9 cellular contexts compared by ENCODE assay signal in genomic region chr7:48154792-48155413, GRCh38. TPM values are rescaled to one million over a fixed set of nuclear protein-coding genes. Genes with fewer than 3 reads are reported as not detected.
DNase-seq lines count a peak whose midpoint lies in the region; ATAC-seq, FAIRE-seq and TF ChIP-seq lines count a peak whose summit lies in the region.
"Had no signal": no experiment of that assay in that cellular context is flagged by ENCODE, and none has a peak within 500 bp of the region (broad histone marks: within the 10 kb centered on the region; RNA-seq: fewer than 3 reads in every experiment).

No MANE protein-coding gene starts in this region.

- H3K4me3 ChIP-seq in OCI-LY1 (ENCODE audit: low read depth, low read length, poor library complexity, severe bottlenecking) = no peak overlapping the region
- H3K4me3 ChIP-seq in astrocyte (ENCODE audit: insufficient read depth, low read depth, low read length) = no peak overlapping the region
- H3K4me3 ChIP-seq in right lobe of liver = no peak overlapping the region

- 62% methylated on average over 7 of the region's 8 CpGs for WGBS in right lobe of liver (ENCODE audit: insufficient coverage, low coverage, low lambda C conversion rate, missing lambda C conversion rate)

- no peak overlapping the region for H3K4me2 ChIP-seq in OCI-LY1 (ENCODE audit: low read length)
- H3K4me2 ChIP-seq in astrocyte (ENCODE audit: low read length) = no peak overlapping the region

- H3K36me3 ChIP-seq in OCI-LY1 (ENCODE audit: insufficient read depth, low read length) (no peaks in the 10 kb centered on the region), astrocyte (ENCODE audit: insufficient read depth, low read length) (no peaks in the 10 kb centered on the region), right lobe of liver (no peaks in the 10 kb centered on the region)

- peak; percentile 41 for FAIRE-seq in astrocyte (lab: Jason Lieb, UNC)

- no peaks in the 10 kb centered on the region for H3K36me3 Mint-ChIP-seq in astrocyte (ENCODE audit: low read depth, unreplicated experiment)
- H3K36me3 Mint-ChIP-seq: activated naive CD8-positive, alpha-beta T cell had no signal

- H3K4me1 ChIP-seq in OCI-LY1 (ENCODE audit: insufficient read depth, low read length, severe bottlenecking) (no peaks in the 10 kb centered on the region), astrocyte (ENCODE audit: insufficient read depth, low read length) (peaks cover 10% of the 10 kb centered on the region), right lobe of liver (peaks cover 0 to 7% (median 3%) of the 10 kb centered on the region in 4 donors)

- no peaks in the 10 kb centered on the region for H3F3A ChIP-seq in OCI-LY1 (ENCODE audit: insufficient read depth, low read length)

- intact Hi-C loops in right lobe of liver (cut with DNase I) = no loop called here

- H3K27me3 Mint-ChIP-seq in astrocyte (ENCODE audit: low read depth, unreplicated experiment) = no peaks in the 10 kb centered on the region

- H3K27ac ChIP-seq in OCI-LY1 (ENCODE audit: low read depth, low read length, poor library complexity, severe bottlenecking) = no peak overlapping the region
- no peak overlapping the region for H3K27ac ChIP-seq in astrocyte (ENCODE audit: low read depth, low read length)
- peak overlapping the region in 1 of 3 donors; percentile 13 for H3K27ac ChIP-seq in right lobe of liver

- TF ChIP-seq POLR2A in right lobe of liver (IDR thresholded peaks at IDR 0.05) = no peak

- H3K27ac Mint-ChIP-seq in astrocyte (ENCODE audit: unreplicated experiment) = no peak overlapping the region
- H3K27ac Mint-ChIP-seq: activated naive CD8-positive, alpha-beta T cell had no signal

- DNase-seq in NCI-H748 (lab: John Stamatoyannopoulos, UW; ENCODE audit: unreplicated experiment) (peak; percentile 18), NCI-H748 treated with DMSO at 0.1 percent for 48 hours (lab: John Stamatoyannopoulos, UW) (no peak), astrocyte (ENCODE audit: low read depth) (no peak), right lobe of liver (peak in 2 of 3 donors; percentile 54 to 68), OCI-M2 (lab: John Stamatoyannopoulos, UW; ENCODE audit: unreplicated experiment) (no peak), superior temporal gyrus (ENCODE audit: extremely low spot score) (no peak)

- peaks cover 5% of the 10 kb centered on the region for H3K4me1 Mint-ChIP-seq in astrocyte (ENCODE audit: low read depth, unreplicated experiment)

- no peaks in the 10 kb centered on the region for H3K79me2 ChIP-seq in OCI-LY1 (ENCODE audit: insufficient read depth, low read length)
- no peaks in the 10 kb centered on the region for H3K79me2 ChIP-seq in astrocyte (ENCODE audit: insufficient read depth, low read length)

- no peaks in the 10 kb centered on the region for H3K9me3 ChIP-seq in OCI-LY1 (ENCODE audit: low read length)
- H3K9me3 ChIP-seq in astrocyte (ENCODE audit: insufficient read depth, low read depth, low read length) = no peaks in the 10 kb centered on the region
- H3K9me3 ChIP-seq in right lobe of liver = no peaks in the 10 kb centered on the region

- TF ChIP-seq CTCF in OCI-LY1 (IDR thresholded peaks at IDR 0.05; ENCODE audit: low read length) (peak; percentile 89), astrocyte (IDR thresholded peaks at IDR 0.05; ENCODE audit: insufficient read depth, low read depth, low read length) (peak; percentile 88), right lobe of liver (IDR thresholded peaks at IDR 0.05) (peak; percentile 73 to 89 (median 80))

- no peaks in the 10 kb centered on the region for H4K20me1 ChIP-seq in OCI-LY1 (ENCODE audit: insufficient read depth, low read length)
- H4K20me1 ChIP-seq in astrocyte (ENCODE audit: insufficient read depth, low read length) = no peaks in the 10 kb centered on the region

- no peaks in the 10 kb centered on the region for H3K9me2 ChIP-seq in OCI-LY1 (ENCODE audit: low read depth, low read length)

- peak; percentile 74 for ATAC-seq in GM21737 (IDR thresholded peaks at IDR 0.05; ENCODE audit: unreplicated experiment)
- peak; percentile 97 to 99 (median 98) for ATAC-seq in right lobe of liver

- H3K27me3 ChIP-seq in OCI-LY1 (ENCODE audit: insufficient read depth, low read length) (no peaks in the 10 kb centered on the region), astrocyte (ENCODE audit: insufficient read depth, low read length) (peaks cover 6% of the 10 kb centered on the region), right lobe of liver (no peaks in the 10 kb centered on the region)

- H2AFZ ChIP-seq in OCI-LY1 (ENCODE audit: low read length) (no peak overlapping the region), astrocyte (ENCODE audit: low read depth, low read length) (peak overlapping the region; percentile 28)

- H3K4me3 Mint-ChIP-seq in astrocyte (ENCODE audit: unreplicated experiment) = no peak overlapping the region
- H3K4me3 Mint-ChIP-seq: activated naive CD8-positive, alpha-beta T cell had no signal

- H3K9me3 Mint-ChIP-seq in astrocyte (ENCODE audit: unreplicated experiment) = no peaks in the 10 kb centered on the region

- no peak overlapping the region for H3K9ac ChIP-seq in OCI-LY1 (ENCODE audit: low read length)
- H3K9ac ChIP-seq in astrocyte (ENCODE audit: low read length) = no peak overlapping the region

RNA-seq across cellular contexts. Expression of gene ABCA13, which starts 16.4 kb away (rescaled TPM):
- total RNA-seq in astrocyte (0.34 and 0.38 TPM in 2 replicates), right lobe of liver (1 to 10 TPM in 3 of 6 experiments, under 1 TPM in 3; 0.43 to 2.6 (median 0.84) TPM)

Comparison
In these comparisons a context has a peak if more than half of its experiments do, and no peak if none do; other contexts are left out.
1. DNase-seq: peak in NCI-H748 (single experiment) and right lobe of liver (2 of 3); none in NCI-H748 treated with DMSO at 0.1 percent for 48 hours (single experiment), astrocyte (single experiment), OCI-M2 (single experiment) and superior temporal gyrus (single experiment).
2. Peak in every context shown above with its lines, with median percentiles within 50 percentile points of each other: CTCF ChIP-seq.